In genomic region chr17:27868565-27868964, GRCh38 we compare ENCODE assay signal across 14 cellular contexts.
"Had no signal": no experiment of that assay in that cellular context is flagged by ENCODE, and none has a peak within 500 bp of the region (broad histone marks: within the 10 kb centered on the region; RNA-seq: fewer than 3 reads in every experiment).

No MANE protein-coding gene starts in this region.

- ATAC-seq: activated T-helper 17 cell treated with anti-CD3 and anti-CD28 coated beads, Interleukin-2, amount 50 U/mL, for 72 hours; esophagus mucosa; left colon; psoas muscle; sciatic nerve had no signal

- H3K9me3 ChIP-seq: psoas muscle, stomach, thoracic aorta had no signal

- DNase-seq: activated CD4-positive, alpha-beta T cell treated with anti-CD3 and anti-CD28 coated beads, Interleukin-2, amount 50 U/mL, for 4 hours; activated CD4-positive, CD25-positive, alpha-beta regulatory T cell treated with anti-CD3 and anti-CD28 coated beads, Interleukin-2, amount 50 U/mL, for 72 hours; activated naive CD4-positive, alpha-beta T cell treated with anti-CD3 and anti-CD28 coated beads for 36 hours; activated T-cell treated with anti-CD3 and anti-CD28 coated beads for 4 hours; left colon; midbrain; psoas muscle; stomach had no signal

- H3K4me1 ChIP-seq: psoas muscle, stomach had no signal

- H3K27me3 ChIP-seq: stomach had no signal

- H3K36me3 ChIP-seq: stomach, thoracic aorta had no signal

- FAIRE-seq: endometrium, islet of Langerhans had no signal

- H3K27ac ChIP-seq: psoas muscle, stomach, thoracic aorta had no signal

- H3K4me3 ChIP-seq: psoas muscle, stomach, thoracic aorta had no signal
